Comparison of ENCODE assay signal across 11 cellular contexts in genomic region chr10:69377936-69378335, GRCh38. TPM values are rescaled to one million over a fixed set of nuclear protein-coding genes. Genes with fewer than 3 reads are reported as not detected.
DNase-seq lines count a peak whose midpoint lies in the region; ATAC-seq and TF ChIP-seq lines count a peak whose summit lies in the region.
"Had no signal": no experiment of that assay in that cellular context is flagged by ENCODE, and none has a peak within 500 bp of the region (broad histone marks: within the 10 kb centered on the region; RNA-seq: fewer than 3 reads in every experiment).

No MANE protein-coding gene starts in this region.

- H2BK20ac ChIP-seq in H9 (ENCODE audit: low read depth, low read length, poor library complexity, severe bottlenecking) = no peak overlapping the region

- H3K4me2 ChIP-seq in H9 (ENCODE audit: insufficient read depth, insufficient read length, low read length) = no peak overlapping the region

- no peak overlapping the region for H2BK120ac ChIP-seq in H9 (ENCODE audit: low read depth, low read length, poor library complexity, severe bottlenecking)

- no peak overlapping the region for H3K9ac ChIP-seq in H9 (ENCODE audit: extremely low read depth, insufficient read length, low read length)

- peaks cover 2 to 35% of the 10 kb centered on the region in 2 donors for H3K36me3 ChIP-seq in gastrocnemius medialis

- WGBS in H9 (ENCODE audit: extremely low coverage, insufficient read length, low lambda C conversion rate) = no CpG with 5 or more reads among the region's 3 CpGs

- no peak overlapping the region for H3T11ph ChIP-seq in H9 (ENCODE audit: low read length)

- ATAC-seq in gastrocnemius medialis (no peak), HG03442 (IDR thresholded peaks at IDR 0.05; ENCODE audit: unreplicated experiment) (no peak)

- no peak overlapping the region for H3K23ac ChIP-seq in H9 (ENCODE audit: insufficient read length, low read depth, low read length)

- H3K4me3 Mint-ChIP-seq in H9 (no peak overlapping the region), brain (no peak overlapping the region)
- H3K4me3 Mint-ChIP-seq: activated naive CD8-positive, alpha-beta T cell had no signal

- no peak overlapping the region for H4K8ac ChIP-seq in H9 (replicated peaks; ENCODE audit: insufficient read length, low read depth, low read length)

- H3K14ac ChIP-seq in H9 (ENCODE audit: insufficient read depth, low read length) = no peak overlapping the region

- H2AFZ ChIP-seq in H9 (ENCODE audit: low read length) = no peak overlapping the region

- in situ Hi-C loops in gastrocnemius medialis (cut with MboI; ENCODE audit: low sequenced_read_pairs in 4 of 4) = loop anchor here in 1 of 4 donors (25.0 kb wide), 1 partner anchor 391 kb away; the partner anchor contains the start of gene KIFBP

- H3K36me3 Mint-ChIP-seq in H9 (ENCODE audit: insufficient read depth in 1 of 3, low read depth in 3 of 3) (peaks cover 33 to 60% (median 52%) of the 10 kb centered on the region in 3 experiments; a peak in 6 of 7 replicates), brain (peaks cover 69% of the 10 kb centered on the region)

- no peak overlapping the region for H2AK5ac ChIP-seq in H9 (ENCODE audit: insufficient read length, low read length)

- H2BK15ac ChIP-seq in H9 (ENCODE audit: low read depth, low read length) = no peak overlapping the region

- H3K79me1 ChIP-seq in H9 (ENCODE audit: insufficient read depth, low read depth, low read length, poor library complexity, severe bottlenecking) = peaks cover 3% of the 10 kb centered on the region

- H3K27ac Mint-ChIP-seq in H9 (peak overlapping the region in 2 of 3 experiments; percentile 64 to 87; a peak in 3 of 7 replicates), brain (peak overlapping the region in 4 of 5 experiments; percentile 49 to 79 (median 70))
- H3K27ac Mint-ChIP-seq: activated naive CD8-positive, alpha-beta T cell had no signal

- H3K9me3 Mint-ChIP-seq in H9 (no peaks in the 10 kb centered on the region), brain (no peaks in the 10 kb centered on the region)

- intact Hi-C loops in gastrocnemius medialis (cut with DNase I; ENCODE audit: low total_unique reads) = no loop called here

- H3K27me3 Mint-ChIP-seq in H9 (ENCODE audit: low read depth) (no peaks in the 10 kb centered on the region), brain (no peaks in the 10 kb centered on the region)
- H3K27me3 Mint-ChIP-seq: activated naive CD8-positive, alpha-beta T cell had no signal

- peaks cover 33 to 45% of the 10 kb centered on the region in 2 experiments for H3K4me1 Mint-ChIP-seq in H9
- H3K4me1 Mint-ChIP-seq in brain = peaks cover 11% of the 10 kb centered on the region

- H2BK12ac ChIP-seq in H9 (ENCODE audit: insufficient read length, low read depth, low read length) = no peak overlapping the region

- TF ChIP-seq POLR2A in gastrocnemius medialis (IDR thresholded peaks at IDR 0.05) = no peak

- H3K18ac ChIP-seq in H9 (ENCODE audit: insufficient read length, low read depth, low read length) = no peak overlapping the region

- DNase-seq in H9 (no peak), left kidney (ENCODE audit: low read depth, low spot score) (peak; percentile 15), gastrocnemius medialis (no peak), NCI-H69 (lab: John Stamatoyannopoulos, UW) (no peak), COR-L47 (lab: John Stamatoyannopoulos, UW) (no peak), NCI-H2081 (lab: John Stamatoyannopoulos, UW) (no peak)
- DNase-seq: cortex of kidney, substantia nigra had no signal

- TF ChIP-seq CTCF in H9 (conservative IDR thresholded peaks at IDR 0.05) (no peak), brain (conservative IDR thresholded peaks at IDR 0.05) (no peak), gastrocnemius medialis (IDR thresholded peaks at IDR 0.05 in 4 of 5, conservative IDR thresholded peaks at IDR 0.05 in 1 of 5) (no peak)

- no peak overlapping the region for H4K91ac ChIP-seq in H9 (ENCODE audit: insufficient read length, low read depth, low read length)

- H4K5ac ChIP-seq in H9 (ENCODE audit: insufficient read length, low read depth, low read length) = no peak overlapping the region

- H3K27me3 ChIP-seq in H9 (ENCODE audit: insufficient read depth, low read length) = no peaks in the 10 kb centered on the region
- no peaks in the 10 kb centered on the region for H3K27me3 ChIP-seq in gastrocnemius medialis

- no peak overlapping the region for H2BK5ac ChIP-seq in H9 (ENCODE audit: insufficient read length, low read length)

- H3K79me2 ChIP-seq in H9 (ENCODE audit: insufficient read depth, low read length) = no peaks in the 10 kb centered on the region; the same call in 1 of the 2 replicates

- H3K9me3 ChIP-seq in H9 (ENCODE audit: control insufficient read depth, low read depth, low read length) (no peaks in the 10 kb centered on the region), gastrocnemius medialis (no peaks in the 10 kb centered on the region)

- H3K27ac ChIP-seq in H9 (ENCODE audit: insufficient read length, low read depth, low read length) (no peak overlapping the region), gastrocnemius medialis (peak overlapping the region; percentile 82 to 91 (median 88))

- H3K23me2 ChIP-seq in H9 (ENCODE audit: insufficient read length, low read depth, low read length, poor library complexity, severe bottlenecking) = no peaks in the 10 kb centered on the region

- no peak overlapping the region for H3K4me3 ChIP-seq in gastrocnemius medialis

- no peak overlapping the region for H3K4ac ChIP-seq in H9 (ENCODE audit: low read depth, low read length)

- H4K20me1 ChIP-seq in H9 (ENCODE audit: control insufficient read depth, insufficient read depth, insufficient read length) = no peaks in the 10 kb centered on the region

- no peak overlapping the region for H3K56ac ChIP-seq in H9 (ENCODE audit: insufficient read length, low read depth, low read length)

- H3K4me1 ChIP-seq in H9 (ENCODE audit: insufficient read depth, low read length) (peaks cover 1% of the 10 kb centered on the region; the same call in 1 of the 2 replicates), gastrocnemius medialis (peaks cover 40 to 55% of the 10 kb centered on the region in 2 donors)

RNA-seq across cellular contexts. Expression of gene TACR2, which starts 38.8 kb away (rescaled TPM):
- total RNA-seq in H9 (2021) (not detected in 2 replicates), gastrocnemius medialis (under 1 TPM in 2 of 4 donors, not detected in 2; 0.36 to 0.49 TPM)
- polyA plus RNA-seq in brain (ENCODE audit: insufficient read depth, low read depth, low replicate concordance) = 1.0 TPM
